ENCODE assay signal across 1 cellular context in the genomic region with DNA sequence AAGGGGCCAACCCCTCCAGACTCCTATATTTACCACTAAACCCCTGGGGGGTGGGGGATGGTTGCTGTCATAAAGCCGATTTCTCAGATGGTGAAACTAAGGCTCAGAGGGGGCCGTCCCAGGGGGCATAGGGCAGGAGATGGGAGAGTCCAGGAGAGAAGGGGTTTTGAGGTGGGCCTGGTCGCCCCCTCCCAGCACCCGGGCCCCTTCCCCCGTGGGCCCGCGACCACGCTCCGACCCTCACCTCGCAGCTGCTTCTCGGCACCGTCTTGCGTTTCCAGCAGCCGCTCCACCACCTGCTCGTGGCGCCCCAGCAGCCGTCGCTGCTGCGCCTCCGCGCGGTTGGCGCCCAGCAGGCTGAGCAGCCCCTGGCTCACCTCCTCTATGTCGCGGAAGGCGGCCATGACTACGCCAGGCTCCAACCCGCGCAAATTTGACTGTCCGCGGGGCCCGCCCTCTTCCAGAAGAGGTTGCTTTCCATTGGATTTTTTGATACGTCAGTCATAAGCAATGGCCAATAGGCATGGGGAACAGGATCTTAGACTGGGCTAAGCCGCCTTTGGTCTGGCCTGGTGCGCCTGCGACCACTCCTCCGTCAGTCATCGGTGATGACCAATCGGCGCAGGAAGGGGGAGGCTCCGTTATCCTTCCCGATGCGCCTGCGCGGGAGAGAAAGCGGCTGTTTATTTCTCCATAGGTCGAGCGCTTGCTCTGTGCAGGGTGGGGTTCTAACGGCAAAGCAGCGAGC.
TF ChIP-seq lines count a peak whose summit lies in the region.

Gene SPC24, minus strand, starts transcription at position 410 of the 748 bp plus-strand sequence. Its CDS starts 6 bp downstream, at position 404.

TF ChIP-seq in GM23338, 12 proteins besides CTCF, POLR2A, EP300 and RAD21:
- TF ChIP-seq, protein P1, sequence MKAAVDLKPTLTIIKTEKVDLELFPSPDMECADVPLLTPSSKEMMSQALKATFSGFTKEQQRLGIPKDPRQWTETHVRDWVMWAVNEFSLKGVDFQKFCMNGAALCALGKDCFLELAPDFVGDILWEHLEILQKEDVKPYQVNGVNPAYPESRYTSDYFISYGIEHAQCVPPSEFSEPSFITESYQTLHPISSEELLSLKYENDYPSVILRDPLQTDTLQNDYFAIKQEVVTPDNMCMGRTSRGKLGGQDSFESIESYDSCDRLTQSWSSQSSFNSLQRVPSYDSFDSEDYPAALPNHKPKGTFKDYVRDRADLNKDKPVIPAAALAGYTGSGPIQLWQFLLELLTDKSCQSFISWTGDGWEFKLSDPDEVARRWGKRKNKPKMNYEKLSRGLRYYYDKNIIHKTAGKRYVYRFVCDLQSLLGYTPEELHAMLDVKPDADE (IDR thresholded peaks at IDR 0.05), result peak; percentile 27; the same call in 1 of the 2 replicates
- TF ChIP-seq REST (IDR thresholded peaks at IDR 0.05; ENCODE audit: unreplicated experiment) (no peak), POLR2AphosphoS5 (IDR thresholded peaks at IDR 0.05; ENCODE audit: low read depth) (peak; percentile 97), CREB1 (CRISPR knock-in tag; IDR thresholded peaks at IDR 0.05; ENCODE audit: low read depth) (peak; percentile 77), EZH2phosphoT487 (IDR thresholded peaks at IDR 0.05; ENCODE audit: unreplicated experiment) (no peak), EZH2 (IDR thresholded peaks at IDR 0.05; ENCODE audit: low read depth, unreplicated experiment) (no peak)
TF ChIP-seq in GM23338: peak in this region for 3.
